In the genomic region with DNA sequence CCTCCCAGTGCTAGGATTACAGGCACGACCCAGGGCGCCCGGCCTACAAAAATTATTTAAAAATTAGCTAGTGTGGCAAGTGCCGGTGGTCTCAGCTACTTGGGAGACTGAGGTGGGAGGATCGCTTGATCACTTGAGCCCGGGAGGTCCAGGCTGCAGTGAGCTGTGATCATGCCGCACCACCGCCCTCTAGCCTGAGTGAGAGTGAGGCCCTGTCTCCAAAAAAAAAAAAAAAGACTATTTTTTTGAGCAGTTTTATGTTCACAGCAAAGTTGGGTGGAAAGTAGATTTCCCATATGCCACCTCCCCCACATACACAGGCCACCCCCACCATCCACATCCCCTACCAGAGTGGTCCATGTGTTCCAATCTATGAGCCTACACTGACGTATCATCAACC, we compare ENCODE assay signal across 5 cellular contexts.
"Had no signal": no experiment of that assay in that cellular context is flagged by ENCODE, and none has a peak within 500 bp of the region (broad histone marks: within the 10 kb centered on the region; RNA-seq: fewer than 3 reads in every experiment).

No MANE protein-coding gene starts in this region.

- H3K36me3 Mint-ChIP-seq: IgD-negative memory B cell had no signal

- H3K27ac ChIP-seq: HL-60 had no signal

- H3K9me3 Mint-ChIP-seq: H9, IgD-negative memory B cell had no signal

- H3K4me3 ChIP-seq: GM23338 had no signal

- DNase-seq: H9, HCEC 1CT had no signal

- H3K4me3 Mint-ChIP-seq: GM23338, H9, IgD-negative memory B cell had no signal

- H3K27ac Mint-ChIP-seq: GM23338, H9 had no signal
